Comparison of ENCODE assay signal across 7 cellular contexts in genomic region chr20:59163641-59164530, GRCh38. TPM values are rescaled to one million over a fixed set of nuclear protein-coding genes. Genes with fewer than 3 reads are reported as not detected.
A peak's percentile ranks its signal among the peaks of the same experiment; 100 is the strongest.
DNase-seq lines count a peak whose midpoint lies in the region; ATAC-seq and FAIRE-seq lines count a peak whose summit lies in the region.

TSS of gene ZNF831 (plus strand) at chr20:59163821. CDS start at chr20:59191020, 27,199 bp downstream.

- no peaks in the 10 kb centered on the region for H3K36me3 ChIP-seq in small intestine (ENCODE audit: control insufficient read depth in 2 of 2, insufficient read depth in 2 of 2, low read length in 2 of 2)

- ATAC-seq in HG03175 (IDR thresholded peaks at IDR 0.05; ENCODE audit: unreplicated experiment) (peak; percentile 50), HG03565 (IDR thresholded peaks at IDR 0.05; ENCODE audit: unreplicated experiment) (no peak), Right ventricle myocardium inferior (no peak)

- H3K27me3 ChIP-seq in small intestine (ENCODE audit: control insufficient read depth in 2 of 2, insufficient read depth in 2 of 2, low read length in 2 of 2): no peaks in the 10 kb centered on the region

- H3K36me3 Mint-ChIP-seq in activated CD4-positive, alpha-beta memory T cell treated with anti-CD3 and anti-CD28 coated beads, Interleukin-2, amount 10 ng/mL, durations not matched to agents 7 days and 5 days (ENCODE audit: low read depth): peaks cover 23% of the 10 kb centered on the region

- H3K4me1 ChIP-seq in small intestine (ENCODE audit: control insufficient read depth in 2 of 2, insufficient read depth in 1 of 2, low read depth in 1 of 2, low read length in 1 of 2): peaks cover 3 to 10% of the 10 kb centered on the region in 2 donors

- peak within 1 kb of the TSS; percentile 88 for H3K4me3 Mint-ChIP-seq in activated CD4-positive, alpha-beta memory T cell treated with anti-CD3 and anti-CD28 coated beads, Interleukin-2, amount 10 ng/mL, durations not matched to agents 7 days and 5 days

- 62 to 80% (median 67%) methylated on average over 10 of the region's 10 CpGs for WGBS in small intestine, 3 donors

- H3K27ac Mint-ChIP-seq in activated CD4-positive, alpha-beta memory T cell treated with anti-CD3 and anti-CD28 coated beads, Interleukin-2, amount 10 ng/mL, durations not matched to agents 7 days and 5 days: peak within 1 kb of the TSS; percentile 99

- CTCF ChIA-PET in activated CD4-positive, alpha-beta memory T cell treated with anti-CD3 and anti-CD28 coated beads, Interleukin-2, amount 10 ng/mL, durations not matched to agents 7 days and 5 days (lab: Charles Lee): interaction anchor here (0.7 to 3.4 kb wide), 7 partner anchors 10 to 76 kb away, joined by 3 to 18 read pairs (median 5); no protein-coding TSS in a partner anchor

- H3K4me3 ChIP-seq in small intestine (ENCODE audit: low read depth in 1 of 2, low read length in 2 of 2): peak within 1 kb of the TSS; percentile 21 to 26

- POLR2A ChIA-PET in activated CD4-positive, alpha-beta memory T cell treated with anti-CD3 and anti-CD28 coated beads, Interleukin-2, amount 10 ng/mL, durations not matched to agents 7 days and 5 days (lab: Charles Lee): interaction anchor here (0.6 to 7.3 kb wide), 17 partner anchors 12 to 1544 kb away, joined by 3 to 144 read pairs (median 7); partner anchors contain the start of genes ATP5F1E, NELFCD, PRELID3B and STX16

- peaks cover 80% of the 10 kb centered on the region for H3K4me1 Mint-ChIP-seq in activated CD4-positive, alpha-beta memory T cell treated with anti-CD3 and anti-CD28 coated beads, Interleukin-2, amount 10 ng/mL, durations not matched to agents 7 days and 5 days

- peaks cover 2% of the 10 kb centered on the region for H3K9me3 Mint-ChIP-seq in activated CD4-positive, alpha-beta memory T cell treated with anti-CD3 and anti-CD28 coated beads, Interleukin-2, amount 10 ng/mL, durations not matched to agents 7 days and 5 days

- intact Hi-C loops in Right ventricle myocardium inferior (cut with DNase I): no loop called here

- no peaks in the 10 kb centered on the region for H3K27me3 Mint-ChIP-seq in activated CD4-positive, alpha-beta memory T cell treated with anti-CD3 and anti-CD28 coated beads, Interleukin-2, amount 10 ng/mL, durations not matched to agents 7 days and 5 days

- H3K27ac ChIP-seq in small intestine (ENCODE audit: low read depth in 1 of 2, low read length in 1 of 2): peak within 1 kb of the TSS; percentile 81 to 98

- DNase-seq in GM18507 (ENCODE audit: extremely low spot score, insufficient read length, low read depth) (no peak), small intestine (no peak), Right ventricle myocardium inferior (ENCODE audit: missing footprints) (no peak), AG08396 (ENCODE audit: low spot score) (no peak)
- peak; percentile 57 for DNase-seq in activated CD4-positive, alpha-beta memory T cell treated with anti-CD3 and anti-CD28 coated beads, Interleukin-2, amount 10 ng/mL, durations not matched to agents 7 days and 5 days

- FAIRE-seq in GM18507 (lab: Jason Lieb, UNC): peak; percentile 81
- FAIRE-seq in small intestine (lab: Jason Lieb, UNC): no peak

- no peaks in the 10 kb centered on the region for H3K9me3 ChIP-seq in small intestine (ENCODE audit: control insufficient read depth, low read depth)

RNA-seq across cellular contexts. Expression of gene ZNF831, which starts in this region (rescaled TPM):
- 10 to 100 TPM; 12.1 to 12.7 TPM for total RNA-seq in activated CD4-positive, alpha-beta memory T cell treated with anti-CD3 and anti-CD28 coated beads, Interleukin-2, amount 10 ng/mL, durations not matched to agents 7 days and 5 days
- polyA plus RNA-seq in small intestine: under 1 TPM; under 0.01 to 0.40 (median 0.27) TPM
- 0.11 TPM for total RNA-seq in Right ventricle myocardium inferior

Comparison
In these comparisons a context has a peak if more than half of its experiments do, and no peak if none do; other contexts are left out.
1. RNA of gene ZNF831 (total RNA-seq): 12.1 to 12.7 TPM in activated CD4-positive, alpha-beta memory T cell treated with anti-CD3 and anti-CD28 coated beads, Interleukin-2, amount 10 ng/mL, durations not matched to agents 7 days and 5 days; 0.11 TPM in Right ventricle myocardium inferior (single experiment); every median in the first group is over 10 times any median in the second.